ENCODE assay signal across 8 cellular contexts in the genomic region with DNA sequence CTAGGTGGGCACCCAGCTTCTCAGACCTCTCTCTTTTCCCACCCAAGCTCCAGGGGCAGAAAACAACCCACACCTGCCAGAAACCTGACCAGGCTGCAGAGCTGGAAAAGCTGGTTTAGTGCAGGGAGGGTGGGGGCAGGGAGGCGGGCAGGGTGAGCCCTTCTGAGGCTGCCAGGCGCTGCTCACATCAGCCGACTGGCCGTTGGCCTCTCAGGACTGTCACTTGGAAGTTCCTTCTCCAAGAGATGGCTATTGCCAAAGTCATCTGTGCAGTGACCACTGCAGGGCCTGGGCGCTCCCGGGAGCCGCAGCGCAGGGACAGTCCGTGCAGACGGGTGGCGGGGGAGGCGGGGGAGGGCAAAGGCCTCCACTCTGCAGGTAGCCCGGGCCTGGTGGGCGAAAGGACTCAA.
DNase-seq lines count a peak whose midpoint lies in the region; ATAC-seq, FAIRE-seq and TF ChIP-seq lines count a peak whose summit lies in the region.

No MANE protein-coding gene starts in this region.

- H3K4me3 ChIP-seq in BLaER1 treated with 17β-estradiol and CSF1 and Interleukin-3, amounts not matched to agents 10 nM and 100 nM, result peak overlapping the region; percentile 43 to 73 (median 59)
- H3K4me3 ChIP-seq in LNCaP clone FGC (ENCODE audit: low read depth, low read length) (peak overlapping the region; percentile 45), brain microvascular endothelial cell (ENCODE audit: low read depth, low read length) (peak overlapping the region; percentile 54), kidney (ENCODE audit: low read length in 2 of 2) (peak overlapping the region; percentile 32 to 59)

- peak overlapping the region; percentile 73 to 98 (median 93) for H3K4me2 ChIP-seq in BLaER1 treated with 17β-estradiol and CSF1 and Interleukin-3, amounts not matched to agents 10 nM and 100 nM

- H3K27me3 ChIP-seq in BLaER1 treated with 17β-estradiol and CSF1 and Interleukin-3, amounts not matched to agents 10 nM and 100 nM, result peaks cover 12 to 19% (median 16%) of the 10 kb centered on the region in 11 experiments
- H3K27me3 ChIP-seq in brain microvascular endothelial cell (replicated peaks), result no peaks in the 10 kb centered on the region

- ATAC-seq in stimulated activated naive CD8-positive, alpha-beta T cell treated with anti-CD3 and anti-CD28 coated beads, Interleukin-15, amount 100 ng/mL, for 72 hours, result no peak
- no peak for ATAC-seq in HG02798 (IDR thresholded peaks at IDR 0.05; ENCODE audit: poor library complexity, unreplicated experiment)

- DNase-seq in LNCaP clone FGC (ENCODE audit: low read depth) (peak; percentile 91), brain microvascular endothelial cell (no peak), kidney (peak; percentile 93), KG1 (lab: John Stamatoyannopoulos, UW) (no peak), chondrocyte (ENCODE audit: low spot score) (no peak)
- no peak for DNase-seq in stimulated activated naive CD8-positive, alpha-beta T cell treated with anti-CD3 and anti-CD28 coated beads, Interleukin-15, amount 100 ng/mL, for 72 hours

- H3K27me3 Mint-ChIP-seq in stimulated activated naive CD8-positive, alpha-beta T cell treated with anti-CD3 and anti-CD28 coated beads, Interleukin-15, amount 100 ng/mL, for 72 hours, result no peaks in the 10 kb centered on the region
- H3K27me3 Mint-ChIP-seq in chondrocyte (ENCODE audit: low read depth), result peaks cover 2% of the 10 kb centered on the region

- H3K9me3 ChIP-seq in BLaER1 treated with 17β-estradiol and CSF1 and Interleukin-3, amounts not matched to agents 10 nM and 100 nM (replicated peaks in 1 of 11), result no peaks in the 10 kb centered on the region
- no peaks in the 10 kb centered on the region for H3K9me3 ChIP-seq in kidney (ENCODE audit: control insufficient read depth in 1 of 2, low read length in 2 of 2)

- no peak for FAIRE-seq in kidney (lab: Jason Lieb, UNC)

- no peaks in the 10 kb centered on the region for H3K36me3 ChIP-seq in BLaER1 treated with 17β-estradiol and CSF1 and Interleukin-3, amounts not matched to agents 10 nM and 100 nM
- H3K36me3 ChIP-seq in brain microvascular endothelial cell (replicated peaks), result no peaks in the 10 kb centered on the region
- H3K36me3 ChIP-seq in kidney (ENCODE audit: control insufficient read depth in 1 of 2, insufficient read depth in 2 of 2, low read length in 2 of 2), result no peaks in the 10 kb centered on the region

- peak overlapping the region; percentile 75 to 88 (median 82) for H3K9ac ChIP-seq in BLaER1 treated with 17β-estradiol and CSF1 and Interleukin-3, amounts not matched to agents 10 nM and 100 nM
- peak overlapping the region in 1 of 2 donors; percentile 84 for H3K9ac ChIP-seq in kidney (ENCODE audit: low read length in 2 of 2)

- no peaks in the 10 kb centered on the region for H3K9me3 Mint-ChIP-seq in stimulated activated naive CD8-positive, alpha-beta T cell treated with anti-CD3 and anti-CD28 coated beads, Interleukin-15, amount 100 ng/mL, for 72 hours
- H3K9me3 Mint-ChIP-seq in chondrocyte (ENCODE audit: low read depth), result no peaks in the 10 kb centered on the region

- peak overlapping the region; percentile 48 to 94 for H3K27ac Mint-ChIP-seq in stimulated activated naive CD8-positive, alpha-beta T cell treated with anti-CD3 and anti-CD28 coated beads, Interleukin-15, amount 100 ng/mL, for 72 hours
- H3K27ac Mint-ChIP-seq in chondrocyte (ENCODE audit: unreplicated experiment), result no peak overlapping the region

- in situ Hi-C loops in brain microvascular endothelial cell (cut with HindIII; ENCODE audit: low pct_ligation_motif_present, low sequenced_read_pairs), result no loop called here

- no peaks in the 10 kb centered on the region for H3K36me3 Mint-ChIP-seq in chondrocyte (ENCODE audit: low read depth)

- peak overlapping the region; percentile 80 to 84 for H3K4me3 Mint-ChIP-seq in stimulated activated naive CD8-positive, alpha-beta T cell treated with anti-CD3 and anti-CD28 coated beads, Interleukin-15, amount 100 ng/mL, for 72 hours
- H3K4me3 Mint-ChIP-seq in chondrocyte (ENCODE audit: unreplicated experiment), result no peak overlapping the region

- H3K4me1 Mint-ChIP-seq in stimulated activated naive CD8-positive, alpha-beta T cell treated with anti-CD3 and anti-CD28 coated beads, Interleukin-15, amount 100 ng/mL, for 72 hours, result peaks cover 38% of the 10 kb centered on the region
- H3K4me1 Mint-ChIP-seq in chondrocyte (ENCODE audit: low read depth), result no peaks in the 10 kb centered on the region

- peak overlapping the region; percentile 73 to 92 (median 83) for H3K27ac ChIP-seq in BLaER1 treated with 17β-estradiol and CSF1 and Interleukin-3, amounts not matched to agents 10 nM and 100 nM
- H3K27ac ChIP-seq in brain microvascular endothelial cell (no peak overlapping the region), kidney (ENCODE audit: low read depth in 2 of 2, low read length in 2 of 2) (peak overlapping the region; percentile 96 to 97)

- H4K20me1 ChIP-seq in BLaER1 treated with 17β-estradiol and CSF1 and Interleukin-3, amounts not matched to agents 10 nM and 100 nM, result no peaks in the 10 kb centered on the region

- H3K4me1 ChIP-seq in BLaER1 treated with 17β-estradiol and CSF1 and Interleukin-3, amounts not matched to agents 10 nM and 100 nM, result peaks cover 25 to 61% (median 54%) of the 10 kb centered on the region in 10 experiments
- peaks cover 6 to 13% of the 10 kb centered on the region in 2 donors for H3K4me1 ChIP-seq in kidney (ENCODE audit: control insufficient read depth in 1 of 2, insufficient read depth in 1 of 2, low read depth in 1 of 2, low read length in 2 of 2)

- no peak for TF ChIP-seq CTCF in LNCaP clone FGC (IDR thresholded peaks at IDR 0.05; ENCODE audit: control insufficient read depth, extremely low read depth, insufficient read depth)
- no peak for TF ChIP-seq CTCF in brain microvascular endothelial cell (IDR thresholded peaks at IDR 0.05; ENCODE audit: low read depth, low read length, missing control alignments)
- TF ChIP-seq CTCF in kidney (IDR thresholded peaks at IDR 0.05; ENCODE audit: borderline replicate concordance, extremely low read depth, insufficient read depth), result peak; percentile 0
- no peak for TF ChIP-seq CTCF in chondrocyte (IDR thresholded peaks at IDR 0.05)

- intact Hi-C loops in kidney (cut with DNase I), result no loop called here

Comparison
In these comparisons a context has a peak if more than half of its experiments do, and no peak if none do; other contexts are left out.
1. DNase-seq: peak in LNCaP clone FGC (single experiment) and kidney (single experiment); none in brain microvascular endothelial cell (single experiment), stimulated activated naive CD8-positive, alpha-beta T cell treated with anti-CD3 and anti-CD28 coated beads, Interleukin-15, amount 100 ng/mL, for 72 hours (0 of 2), KG1 (single experiment) and chondrocyte (single experiment).
2. Peak in every context shown above with its lines, with median percentiles within 50 percentile points of each other: H3K4me3 ChIP-seq.